Comparison of ENCODE assay signal across 8 cellular contexts in the genomic region with DNA sequence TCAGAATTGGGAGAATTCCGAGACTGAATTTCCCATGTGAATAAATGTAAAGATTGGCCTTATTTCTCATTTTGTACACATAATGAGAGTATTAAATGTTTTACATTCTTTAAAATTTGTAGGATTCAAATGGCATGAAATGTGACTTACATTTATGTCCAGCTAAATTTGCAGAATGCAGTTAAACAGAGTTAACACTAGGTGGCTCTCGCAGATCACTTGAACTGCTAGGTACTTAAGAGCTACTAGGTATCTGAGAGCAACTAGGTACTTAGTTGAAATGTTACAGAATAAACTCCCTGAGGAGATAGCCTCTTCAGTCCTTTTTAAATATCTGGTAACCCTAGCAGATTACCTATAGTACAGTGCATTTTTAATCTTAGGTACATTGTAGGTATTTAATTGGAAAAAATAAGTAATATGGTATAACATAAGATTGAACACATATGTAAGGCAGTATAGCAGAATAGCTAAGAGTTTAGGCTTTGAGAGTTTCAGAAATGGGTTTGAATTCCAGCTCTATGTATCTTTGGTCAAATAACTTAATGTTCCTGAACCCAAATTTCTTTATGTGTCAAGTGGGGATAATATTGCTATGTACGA.
DNase-seq lines count a peak whose midpoint lies in the region; ATAC-seq and TF ChIP-seq lines count a peak whose summit lies in the region.

No MANE protein-coding gene starts in this region.

- peak; percentile 70 to 97 (median 84) for TF ChIP-seq CTCF in dorsolateral prefrontal cortex (IDR thresholded peaks at IDR 0.05 in 54 of 56, conservative IDR thresholded peaks at IDR 0.05 in 2 of 56; ENCODE audit: low read depth in 1 of 56, partially characterized antibody in 56 of 56)
- TF ChIP-seq CTCF in uterus (IDR thresholded peaks at IDR 0.05), result peak; percentile 62 to 82 (median 78)

- H3K9me3 ChIP-seq in uterus, result no peaks in the 10 kb centered on the region

- H3K27ac ChIP-seq in dorsolateral prefrontal cortex (no peak overlapping the region), uterus (no peak overlapping the region)

- intact Hi-C loops in dorsolateral prefrontal cortex (cut with DNase I), result loop anchor here (2.0 to 5.0 kb wide), 5 partner anchors 133 to 621 kb away; partner anchors contain the start of gene DACT1 (in 1 of the 2)
- intact Hi-C loops in uterus (cut with DNase I; ENCODE audit: low total_unique reads), result no loop called here

- no peaks in the 10 kb centered on the region for H3K36me3 ChIP-seq in uterus

- H3K27me3 ChIP-seq in dorsolateral prefrontal cortex, result no peaks in the 10 kb centered on the region
- no peaks in the 10 kb centered on the region for H3K27me3 ChIP-seq in uterus

- H3K4me3 ChIP-seq in dorsolateral prefrontal cortex (no peak overlapping the region), uterus (no peak overlapping the region)

- H3K4me1 ChIP-seq in uterus, result no peaks in the 10 kb centered on the region

- peak; percentile 73 for ATAC-seq in GM21825 (IDR thresholded peaks at IDR 0.05; ENCODE audit: unreplicated experiment)

- DNase-seq in DMS79 treated with DMSO at 0.1 percent for 48 hours (lab: John Stamatoyannopoulos, UW) (peak; percentile 92), NAMALWA (ENCODE audit: low spot score) (peak; percentile 50), RPMI8226 (peak; percentile 49), dorsolateral prefrontal cortex (peak in 2 of 10 donors; percentile 26 to 41), lung microvascular endothelial cell (ENCODE audit: low read depth in 2 of 2) (peak; percentile 83 to 85), uterus (peak in 1 of 2 donors; percentile 20), NCI-H774 (lab: John Stamatoyannopoulos, UW) (no peak)

- no peak for TF ChIP-seq POLR2A in uterus (IDR thresholded peaks at IDR 0.05)
